Comparison of ENCODE assay signal across 8 cellular contexts in genomic region chr6:42744351-42744890, GRCh38. TPM values are rescaled to one million over a fixed set of nuclear protein-coding genes. Genes with fewer than 3 reads are reported as not detected.
A peak's percentile ranks its signal among the peaks of the same experiment; 100 is the strongest.
DNase-seq lines count a peak whose midpoint lies in the region; ATAC-seq and TF ChIP-seq lines count a peak whose summit lies in the region.

No MANE protein-coding gene starts in this region.

- peak overlapping the region; percentile 93; the same call in 1 of the 2 replicates for H3K27ac Mint-ChIP-seq in HFFc6

- in situ Hi-C loops in brain microvascular endothelial cell (cut with HindIII; ENCODE audit: low pct_ligation_motif_present, low sequenced_read_pairs), result no loop called here

- H3K9me3 ChIP-seq in mucosa of descending colon, result no peaks in the 10 kb centered on the region

- intact Hi-C loops in mucosa of descending colon (cut with DNase I, micrococcal nuclease), result no loop called here

- H2AFZ ChIP-seq in ACC112 (ENCODE audit: low read length, unreplicated experiment), result no peak overlapping the region

- peaks cover 39% of the 10 kb centered on the region for H3K4me1 Mint-ChIP-seq in HFFc6 (ENCODE audit: low read depth)

- no peaks in the 10 kb centered on the region for H3K9me3 Mint-ChIP-seq in HFFc6

- H3K36me3 ChIP-seq in ACC112 (ENCODE audit: insufficient read depth, low read length) (no peaks in the 10 kb centered on the region), brain microvascular endothelial cell (replicated peaks) (no peaks in the 10 kb centered on the region), mucosa of descending colon (ENCODE audit: low read depth) (no peaks in the 10 kb centered on the region)

- H3K27ac ChIP-seq in ACC112 (ENCODE audit: low read depth, low read length) (no peak overlapping the region), brain microvascular endothelial cell (no peak overlapping the region)

- peak overlapping the region; percentile 95 for H3K4me3 ChIP-seq in ACC112 (ENCODE audit: low read depth, low read length)
- peak overlapping the region; percentile 99 for H3K4me3 ChIP-seq in brain microvascular endothelial cell (ENCODE audit: low read depth, low read length)
- H3K4me3 ChIP-seq in mucosa of descending colon, result peak overlapping the region; percentile 68

- H3K27me3 ChIP-seq in ACC112 (ENCODE audit: insufficient read depth, low read length), result no peaks in the 10 kb centered on the region
- no peaks in the 10 kb centered on the region for H3K27me3 ChIP-seq in brain microvascular endothelial cell (replicated peaks)

- TF ChIP-seq CTCF in HFFc6 (IDR thresholded peaks at IDR 0.05) (no peak), brain microvascular endothelial cell (IDR thresholded peaks at IDR 0.05; ENCODE audit: low read depth, low read length, missing control alignments) (no peak), mucosa of descending colon (IDR thresholded peaks at IDR 0.05) (no peak)

- peaks cover 12% of the 10 kb centered on the region for H3K36me3 Mint-ChIP-seq in HFFc6 (ENCODE audit: low read depth)

- DNase-seq in HFFc6 (no peak), brain microvascular endothelial cell (no peak), mucosa of descending colon (no peak), AML-193 (lab: John Stamatoyannopoulos, UW) (no peak), superior temporal gyrus (ENCODE audit: extremely low spot score) (no peak), NCI-H526 treated with DMSO at 0.1 percent for 48 hours (lab: John Stamatoyannopoulos, UW) (no peak)
- DNase-seq in stimulated activated CD4-positive, alpha-beta T cell treated with anti-CD3 and anti-CD28 coated beads, Interleukin-12 subunit alpha, Interleukin-12 subunit beta, amount 100 ng/mL, for 4 hours, result no peak

- ATAC-seq in mucosa of descending colon, result no peak

- H3K4me1 ChIP-seq in ACC112 (ENCODE audit: control insufficient read depth, insufficient read depth, low read length, unreplicated experiment) (peaks cover 34% of the 10 kb centered on the region), mucosa of descending colon (ENCODE audit: low read depth) (peaks cover 18% of the 10 kb centered on the region)

- peak overlapping the region; percentile 93 for H3K4me3 Mint-ChIP-seq in HFFc6

- no peaks in the 10 kb centered on the region for H3K27me3 Mint-ChIP-seq in HFFc6 (ENCODE audit: insufficient read depth)

- H3K79me2 ChIP-seq in ACC112 (ENCODE audit: control insufficient read depth, insufficient read depth, low read length, unreplicated experiment), result peaks cover 21% of the 10 kb centered on the region

RNA-seq across cellular contexts. Expression of gene TBCC, which starts 1.5 kb away (rescaled TPM):
- total RNA-seq in HFFc6 (2021; fragmentation: NEBNext Ultra II Directional; extraction: Animal tissue kit (Norgen Biotek cat#: 25700)), result 10 to 100 TPM; 20.6 to 25.2 (median 22.5) TPM
- total RNA-seq in mucosa of descending colon, result 10 to 100 TPM; 22.6 to 35.3 (median 26.6) TPM

RNA-seq across cellular contexts. Expression of gene PRPH2, which starts 22.0 kb away (rescaled TPM):
- 1 to 10 TPM in 2 of 6 experiments, under 1 TPM in 4; 0.19 to 2.0 (median 0.37) TPM for total RNA-seq in HFFc6 (2021; fragmentation: NEBNext Ultra II Directional; extraction: Animal tissue kit (Norgen Biotek cat#: 25700))
- total RNA-seq in mucosa of descending colon, result 1 to 10 TPM in 1 of 3 donors, under 1 TPM in 2; 0.38 to 3.5 (median 0.72) TPM

RNA-seq across cellular contexts. Expression of gene BICRAL, which starts 37.4 kb away (rescaled TPM):
- total RNA-seq in HFFc6 (2021; fragmentation: NEBNext Ultra II Directional; extraction: Animal tissue kit (Norgen Biotek cat#: 25700)), result 1 to 10 TPM; 8.0 to 9.8 (median 9.4) TPM
- total RNA-seq in mucosa of descending colon, result 10 to 100 TPM; 18.3 to 26.2 (median 23.4) TPM
